In genomic region chr18:76838182-76838581, GRCh38 we compare ENCODE assay signal across 18 cellular contexts. TPM values are rescaled to one million over a fixed set of nuclear protein-coding genes. Genes with fewer than 3 reads are reported as not detected.
DNase-seq lines count a peak whose midpoint lies in the region; ATAC-seq and TF ChIP-seq lines count a peak whose summit lies in the region.
"Had no signal": no experiment of that assay in that cellular context is flagged by ENCODE, and none has a peak within 500 bp of the region (broad histone marks: within the 10 kb centered on the region; RNA-seq: fewer than 3 reads in every experiment).

No MANE protein-coding gene starts in this region.

- ATAC-seq in RWPE2 (ENCODE audit: low read depth): 0 out of 3 replicates have a peak, but pooled peaks have one; percentile 14
- no peak for ATAC-seq in GM23338
- no peak for ATAC-seq in gastrocnemius medialis
- ATAC-seq: HCT116, left lung, right cardiac atrium, upper lobe of right lung had no signal

- in situ Hi-C loops in gastrocnemius medialis (cut with MboI; ENCODE audit: low sequenced_read_pairs in 4 of 4): no loop called here

- no peaks in the 10 kb centered on the region for H3K9me3 ChIP-seq in RWPE2 (ENCODE audit: severe bottlenecking)
- no peaks in the 10 kb centered on the region for H3K9me3 ChIP-seq in gastrocnemius medialis
- H3K9me3 ChIP-seq: esophagus squamous epithelium, left lung, upper lobe of right lung had no signal

- H2AFZ ChIP-seq in GM23338: no peak overlapping the region

- BruUV-seq in Calu3 (replicated peaks; lab: Mats Ljungman, UMichigan): no TSS peak

- H3K4me3 Mint-ChIP-seq in Calu3 (ENCODE audit: low read depth, unreplicated experiment) (peak overlapping the region; percentile 41), neural crest cell (no peak overlapping the region), GM23338 (no peak overlapping the region)
- H3K4me3 Mint-ChIP-seq: CD4-positive, alpha-beta memory T cell; IgD-negative memory B cell had no signal

- H3K36me3 Mint-ChIP-seq in Calu3 (ENCODE audit: insufficient read depth, unreplicated experiment) (no peaks in the 10 kb centered on the region), neural crest cell (ENCODE audit: low read depth) (peaks cover 6% of the 10 kb centered on the region), GM23338 (ENCODE audit: low read depth) (no peaks in the 10 kb centered on the region)
- H3K36me3 Mint-ChIP-seq: CD4-positive, alpha-beta memory T cell had no signal

- H3K4me3 ChIP-seq in RWPE2 (ENCODE audit: severe bottlenecking): no peak overlapping the region
- H3K4me3 ChIP-seq in fibroblast of pulmonary artery (replicated peaks; ENCODE audit: low read depth, low read length): no peak overlapping the region
- no peak overlapping the region for H3K4me3 ChIP-seq in GM23338
- no peak overlapping the region for H3K4me3 ChIP-seq in gastrocnemius medialis
- H3K4me3 ChIP-seq: esophagus squamous epithelium, left lung, upper lobe of right lung had no signal

- no peaks in the 10 kb centered on the region for H3F3A ChIP-seq in GM23338 (replicated peaks; ENCODE audit: low read depth)

- no peaks in the 10 kb centered on the region for H3K9me2 ChIP-seq in GM23338 (ENCODE audit: insufficient read depth)

- H3K79me2 ChIP-seq in GM23338 (replicated peaks; ENCODE audit: insufficient read depth): peaks cover 64% of the 10 kb centered on the region

- H3K4me1 Mint-ChIP-seq in Calu3 (ENCODE audit: low read depth, unreplicated experiment): peaks cover 46% of the 10 kb centered on the region
- H3K4me1 Mint-ChIP-seq in neural crest cell: peaks cover 14% of the 10 kb centered on the region
- H3K4me1 Mint-ChIP-seq in GM23338: peaks cover 14% of the 10 kb centered on the region; the same call in 2 of the 3 replicates

- no peak for DNase-seq in Calu3
- DNase-seq in RWPE2 (ENCODE audit: low spot score): no peak
- peak; percentile 22 for DNase-seq in fibroblast of pulmonary artery (ENCODE audit: low read depth)
- no peak for DNase-seq in neural crest cell (ENCODE audit: low read depth, low spot score)
- DNase-seq in GM23338 (ENCODE audit: low spot score): no peak
- DNase-seq in DMS53 treated with DMSO at 0.1 percent for 48 hours (lab: John Stamatoyannopoulos, UW; ENCODE audit: unreplicated experiment): no peak
- DNase-seq in gastrocnemius medialis: no peak
- DNase-seq in stimulated activated CD4-positive, alpha-beta T cell treated with anti-CD3 and anti-CD28 coated beads, Interleukin-4, amount 100 ng/mL, for 4 hours: no peak
- DNase-seq: activated naive CD4-positive, alpha-beta T cell; CD4-positive, alpha-beta memory T cell; dermis blood vessel endothelial cell; esophagus squamous epithelium; left lung; right cardiac atrium; T-helper 1 cell; upper lobe of right lung had no signal

- H3K27ac Mint-ChIP-seq in Calu3 (ENCODE audit: unreplicated experiment) (peak overlapping the region; percentile 47), neural crest cell (ENCODE audit: unreplicated experiment) (peak overlapping the region; percentile 8), GM23338 (no peak overlapping the region)
- H3K27ac Mint-ChIP-seq: CD4-positive, alpha-beta memory T cell; IgD-negative memory B cell had no signal

- TF ChIP-seq CTCF in Calu3 (IDR thresholded peaks at IDR 0.05; ENCODE audit: unreplicated experiment) (no peak), RWPE2 (IDR thresholded peaks at IDR 0.05; ENCODE audit: poor library complexity, severe bottlenecking) (no peak), fibroblast of pulmonary artery (IDR thresholded peaks at IDR 0.05; ENCODE audit: low read length, missing control alignments) (no peak), neural crest cell (conservative IDR thresholded peaks at IDR 0.05) (no peak), GM23338 (conservative IDR thresholded peaks at IDR 0.05; ENCODE audit: low read depth in 2 of 2) (no peak), gastrocnemius medialis (IDR thresholded peaks at IDR 0.05 in 4 of 5, conservative IDR thresholded peaks at IDR 0.05 in 1 of 5) (no peak)

- H3K36me3 ChIP-seq in RWPE2 (ENCODE audit: low read depth): no peaks in the 10 kb centered on the region
- H3K36me3 ChIP-seq in GM23338 (ENCODE audit: insufficient read depth): no peaks in the 10 kb centered on the region
- no peaks in the 10 kb centered on the region for H3K36me3 ChIP-seq in gastrocnemius medialis
- H3K36me3 ChIP-seq: esophagus squamous epithelium, left lung, upper lobe of right lung had no signal

- H3K27ac ChIP-seq in RWPE2 (ENCODE audit: poor library complexity, severe bottlenecking): no peak overlapping the region
- H3K27ac ChIP-seq in GM23338 (ENCODE audit: low read depth): no peak overlapping the region
- no peak overlapping the region for H3K27ac ChIP-seq in gastrocnemius medialis
- H3K27ac ChIP-seq: left lung, upper lobe of right lung had no signal

- H4K20me1 ChIP-seq in GM23338 (replicated peaks; ENCODE audit: insufficient read depth): no peaks in the 10 kb centered on the region

- no peaks in the 10 kb centered on the region for H3K9me3 Mint-ChIP-seq in Calu3 (ENCODE audit: low read depth, unreplicated experiment)
- no peaks in the 10 kb centered on the region for H3K9me3 Mint-ChIP-seq in neural crest cell
- no peaks in the 10 kb centered on the region for H3K9me3 Mint-ChIP-seq in GM23338
- H3K9me3 Mint-ChIP-seq: CD4-positive, alpha-beta memory T cell; IgD-negative memory B cell had no signal

- CTCF ChIA-PET in Calu3 (lab: Charles Lee): no interaction called here

- H3K4me2 ChIP-seq in GM23338: no peak overlapping the region

- no peak for TF ChIP-seq POLR2A in gastrocnemius medialis (IDR thresholded peaks at IDR 0.05)

- no peaks in the 10 kb centered on the region for H3K27me3 Mint-ChIP-seq in Calu3 (ENCODE audit: unreplicated experiment)
- H3K27me3 Mint-ChIP-seq in neural crest cell (ENCODE audit: low read depth): no peaks in the 10 kb centered on the region
- no peaks in the 10 kb centered on the region for H3K27me3 Mint-ChIP-seq in GM23338 (ENCODE audit: insufficient read depth, low read depth, poor library complexity)
- H3K27me3 Mint-ChIP-seq: CD4-positive, alpha-beta memory T cell; IgD-negative memory B cell had no signal

- intact Hi-C loops in Calu3 (cut with micrococcal nuclease; ENCODE audit: unreplicated experiment): no loop called here
- intact Hi-C loops in gastrocnemius medialis (cut with DNase I; ENCODE audit: low total_unique reads): no loop called here

- H3K27me3 ChIP-seq in RWPE2 (ENCODE audit: insufficient read depth, poor library complexity, severe bottlenecking) (no peaks in the 10 kb centered on the region), GM23338 (ENCODE audit: insufficient read depth) (no peaks in the 10 kb centered on the region), gastrocnemius medialis (no peaks in the 10 kb centered on the region)
- H3K27me3 ChIP-seq: esophagus squamous epithelium, left lung, upper lobe of right lung had no signal

- H3K4me1 ChIP-seq in RWPE2 (ENCODE audit: insufficient read depth, poor library complexity, severe bottlenecking) (peaks cover 8% of the 10 kb centered on the region), GM23338 (ENCODE audit: insufficient read depth) (no peaks in the 10 kb centered on the region), gastrocnemius medialis (peaks cover 15 to 31% of the 10 kb centered on the region in 2 donors)
- H3K4me1 ChIP-seq: left lung, upper lobe of right lung had no signal

TF ChIP-seq in GM23338, 12 proteins besides CTCF, POLR2A, EP300 and RAD21:
- TF ChIP-seq CREB1 (CRISPR knock-in tag; IDR thresholded peaks at IDR 0.05; ENCODE audit: low read depth) (no peak), NANOG (IDR thresholded peaks at IDR 0.05; ENCODE audit: borderline replicate concordance) (no peak)

RNA-seq across cellular contexts. Expression of gene ZNF236, which starts 15.8 kb away (rescaled TPM):
- total RNA-seq in Calu3 (2022) (19.3 and 22.2 TPM in 2 replicates), neural crest cell (18.4 and 20.4 TPM in 2 replicates), gastrocnemius medialis (1 to 10 TPM; 6.2 to 7.1 (median 6.5) TPM)
- total RNA-seq in GM23338 (2014; rRNA removed; shearing (Covaris generic)): 10.1 and 16.3 TPM in 2 replicates
- 6.4 and 8.9 TPM in 2 replicates for polyA plus RNA-seq in GM23338 (2016; fragmentation: Nextera tagmentation; extraction: Ambion mirVana)
